In genomic region chr6:20533746-20534294, GRCh38 we compare ENCODE assay signal across 8 cellular contexts. TPM values are rescaled to one million over a fixed set of nuclear protein-coding genes. Genes with fewer than 3 reads are reported as not detected.
DNase-seq lines count a peak whose midpoint lies in the region; ATAC-seq and TF ChIP-seq lines count a peak whose summit lies in the region.

No MANE protein-coding gene starts in this region.

- H3K9me3 Mint-ChIP-seq in activated T-cell treated with anti-CD3 and anti-CD28 coated beads, Interleukin-2, amount 50 U/mL, for 4 hours = no peaks in the 10 kb centered on the region

- peaks cover 32% of the 10 kb centered on the region for H3K4me1 Mint-ChIP-seq in activated T-cell treated with anti-CD3 and anti-CD28 coated beads, Interleukin-2, amount 50 U/mL, for 4 hours (ENCODE audit: low read depth)

- peak overlapping the region; percentile 74 for H3K4me2 ChIP-seq in OCI-LY3 (ENCODE audit: low read length)
- H3K4me2 ChIP-seq in skeletal muscle satellite cell (ENCODE audit: low read length) = peak overlapping the region; percentile 88

- H3K4me3 ChIP-seq in OCI-LY3 (ENCODE audit: low read length) (peak overlapping the region; percentile 93), esophagus muscularis mucosa (peak overlapping the region; percentile 86 to 95 (median 88)), skeletal muscle satellite cell (ENCODE audit: low read length) (peak overlapping the region; percentile 85)

- H3K4me3 Mint-ChIP-seq in activated T-cell treated with anti-CD3 and anti-CD28 coated beads, Interleukin-2, amount 50 U/mL, for 4 hours = peak overlapping the region; percentile 56

- no peak for TF ChIP-seq POLR2A in esophagus muscularis mucosa (IDR thresholded peaks at IDR 0.05; ENCODE audit: low read depth)

- H3K27me3 ChIP-seq in OCI-LY3 (ENCODE audit: low read depth, low read length) (no peaks in the 10 kb centered on the region), esophagus muscularis mucosa (no peaks in the 10 kb centered on the region), skeletal muscle satellite cell (ENCODE audit: control insufficient read depth, insufficient read depth, low read length) (no peaks in the 10 kb centered on the region)

- H3K4me1 ChIP-seq in OCI-LY3 (ENCODE audit: low read length) (peaks cover 13% of the 10 kb centered on the region), esophagus muscularis mucosa (peaks cover 12 to 34% (median 22%) of the 10 kb centered on the region in 4 donors), skeletal muscle satellite cell (ENCODE audit: control insufficient read depth, insufficient read depth, low read length) (peaks cover 14% of the 10 kb centered on the region)

- H4K20me1 ChIP-seq in OCI-LY3 (ENCODE audit: insufficient read depth, low read length) = no peaks in the 10 kb centered on the region

- 49% methylated on average over 6 of the region's 6 CpGs for WGBS in esophagus muscularis mucosa

- H3K27ac ChIP-seq in OCI-LY3 (ENCODE audit: low read length) = no peak overlapping the region
- peak overlapping the region; percentile 84 to 93 (median 90) for H3K27ac ChIP-seq in esophagus muscularis mucosa (replicated peaks in 1 of 4)

- H3K36me3 Mint-ChIP-seq in activated T-cell treated with anti-CD3 and anti-CD28 coated beads, Interleukin-2, amount 50 U/mL, for 4 hours (ENCODE audit: insufficient read depth) = peaks cover 21% of the 10 kb centered on the region

- no peak for TF ChIP-seq EP300 in esophagus muscularis mucosa (IDR thresholded peaks at IDR 0.05)

- TF ChIP-seq CTCF in OCI-LY3 (IDR thresholded peaks at IDR 0.05; ENCODE audit: low read depth, low read length) (no peak), esophagus muscularis mucosa (IDR thresholded peaks at IDR 0.05) (no peak)

- ATAC-seq in activated T-cell treated with anti-CD3 and anti-CD28 coated beads, Interleukin-2, amount 50 U/mL, for 4 hours = no peak

- peak overlapping the region; percentile 14; the same call in 1 of the 2 replicates for H3K9ac ChIP-seq in OCI-LY3 (ENCODE audit: low read length)
- peak overlapping the region; percentile 87 for H3K9ac ChIP-seq in skeletal muscle satellite cell (ENCODE audit: low read depth, low read length)

- H3K9me3 ChIP-seq in OCI-LY3 (ENCODE audit: insufficient read depth, low read length) (no peaks in the 10 kb centered on the region), esophagus muscularis mucosa (no peaks in the 10 kb centered on the region), skeletal muscle satellite cell (replicated peaks; ENCODE audit: low read length) (no peaks in the 10 kb centered on the region)

- H3K79me2 ChIP-seq in OCI-LY3 (ENCODE audit: low read length) = peaks cover 32% of the 10 kb centered on the region

- no peak for DNase-seq in activated T-cell treated with anti-CD3 and anti-CD28 coated beads, Interleukin-2, amount 50 U/mL, for 4 hours
- DNase-seq in activated T-cell treated with anti-CD3 and anti-CD28 coated beads, Interleukin-2, amount 50 U/mL, for 1 hour = no peak
- DNase-seq in esophagus muscularis mucosa (ENCODE audit: extremely low spot score) (no peak), superior temporal gyrus (ENCODE audit: extremely low spot score) (no peak), GM03348 (ENCODE audit: low spot score) (no peak)
- no peak for DNase-seq in stimulated activated CD4-positive, alpha-beta T cell treated with anti-CD3 and anti-CD28 coated beads, Interleukin-15, amount 100 ng/mL, for 24 hours

- no peaks in the 10 kb centered on the region for H3K27me3 Mint-ChIP-seq in activated T-cell treated with anti-CD3 and anti-CD28 coated beads, Interleukin-2, amount 50 U/mL, for 4 hours (ENCODE audit: low read depth)

- intact Hi-C loops in esophagus muscularis mucosa (cut with DNase I) = loop anchor here (5.0 kb wide), 1 partner anchor 442 kb away; no protein-coding TSS in a partner anchor

- H3K36me3 ChIP-seq in OCI-LY3 (replicated peaks; ENCODE audit: low read depth, low read length) = no peaks in the 10 kb centered on the region
- no peaks in the 10 kb centered on the region for H3K36me3 ChIP-seq in esophagus muscularis mucosa
- H3K36me3 ChIP-seq in skeletal muscle satellite cell (ENCODE audit: insufficient read depth, low read length) = no peaks in the 10 kb centered on the region

- H2AFZ ChIP-seq in OCI-LY3 (ENCODE audit: low read depth, low read length) = peak overlapping the region; percentile 76; the same call in 1 of the 2 replicates

RNA-seq across cellular contexts. Expression of gene CDKAL1, which starts 0.4 kb away (rescaled TPM):
- 10 to 100 TPM; 23.2 to 26.0 (median 23.6) TPM for total RNA-seq in activated T-cell treated with anti-CD3 and anti-CD28 coated beads, Interleukin-2, amount 50 U/mL, for 4 hours
- total RNA-seq in esophagus muscularis mucosa = 10 to 100 TPM; 10.3 to 11.2 (median 10.5) TPM
- 12.4 and 13.1 TPM in 2 replicates for total RNA-seq in skeletal muscle satellite cell (2012; rRNA removed)
